Comparison of ENCODE assay signal across 27 cellular contexts in the genomic region with DNA sequence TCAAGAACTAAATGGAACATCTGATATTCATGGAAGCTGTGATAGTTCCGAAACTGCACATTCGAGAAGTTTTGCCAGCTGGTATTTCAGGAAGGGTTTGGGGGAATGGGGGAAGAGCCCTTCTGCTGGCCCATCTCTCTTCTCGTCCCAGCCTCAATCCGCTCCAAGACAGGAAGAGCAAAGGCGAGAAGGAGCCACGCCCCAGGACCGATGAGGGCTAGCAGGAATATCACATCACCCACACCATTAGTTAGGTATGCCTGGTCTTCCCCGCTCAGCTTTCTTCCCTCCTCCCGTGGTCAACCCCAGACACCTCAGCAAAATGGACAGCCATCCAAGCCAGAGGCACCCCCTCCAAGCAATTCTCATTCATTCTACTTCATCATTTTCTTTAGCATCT.
"Had no signal": no experiment of that assay in that cellular context is flagged by ENCODE, and none has a peak within 500 bp of the region (broad histone marks: within the 10 kb centered on the region; RNA-seq: fewer than 3 reads in every experiment).

No MANE protein-coding gene starts in this region.

- H3K4me3 ChIP-seq: ascending aorta, body of pancreas, SJCRH30 had no signal

- H3K9me3 ChIP-seq: ascending aorta, body of pancreas, SJCRH30, SK-N-SH had no signal

- H3K27ac ChIP-seq: ascending aorta, body of pancreas, SJCRH30 had no signal

- DNase-seq: activated CD4-positive, alpha-beta memory T cell treated with anti-CD3 and anti-CD28 coated beads, Interleukin-2, amount 10 ng/mL, durations not matched to agents 7 days and 5 days; activated CD4-positive, alpha-beta T cell treated with anti-CD3 and anti-CD28 coated beads for 1 hour; activated CD4-positive, alpha-beta T cell treated with anti-CD3 and anti-CD28 coated beads, Interleukin-2, amount 10 ng/mL, durations not matched to agents 7 days and 5 days; activated naive CD4-positive, alpha-beta T cell treated with Interleukin-2 at 50 U/mL for 16 hours; activated naive CD8-positive, alpha-beta T cell treated with anti-CD3 and anti-CD28 coated beads, Interleukin-2, amount 50 U/mL, for 24 hours; activated T-cell treated with anti-CD3 and anti-CD28 coated beads for 4 hours; activated T-cell treated with anti-CD3 and anti-CD28 coated beads, Interleukin-2, amount 50 U/mL, for 48 hours; amniotic stem cell; body of pancreas; MM.1S; NCI-H1105; NCI-H1436; NCI-H1694 treated with DMSO at 0.1 percent for 48 hours; NCI-H2029 treated with DMSO at 0.1 percent for 48 hours; NCI-H510A treated with DMSO at 0.1 percent for 48 hours; NCI-H69; NK-92 treated with Interleukin-12 subunit alpha and Interleukin-12 subunit beta, amount 100 ng/mL, for 24 hours; OCI-M1; Right ventricle myocardium superior; RPMI8226; SJCRH30; SK-N-SH had no signal

- H3K36me3 ChIP-seq: ascending aorta, SJCRH30 had no signal

- H3K4me1 ChIP-seq: ascending aorta had no signal

- H3K4me2 ChIP-seq: SK-N-SH had no signal

- H3K9ac ChIP-seq: SK-N-SH had no signal

- H3K27me3 ChIP-seq: body of pancreas, SJCRH30 had no signal

- ATAC-seq: activated naive CD4-positive, alpha-beta T cell treated with anti-CD3 and anti-CD28 coated beads, Interleukin-2, amount 50 U/mL, for 72 hours; activated naive CD8-positive, alpha-beta T cell treated with anti-CD3 and anti-CD28 coated beads, Interleukin-2, amount 50 U/mL, for 24 hours; activated T-helper 17 cell treated with anti-CD3 and anti-CD28 coated beads, Interleukin-2, amount 50 U/mL, for 72 hours; body of pancreas; Panc1; WTC11 had no signal

- H3K9me2 ChIP-seq: SK-N-SH had no signal
